8 cellular contexts compared by ENCODE assay signal in genomic region chr18:63844254-63844653, GRCh38. TPM values are rescaled to one million over a fixed set of nuclear protein-coding genes. Genes with fewer than 3 reads are reported as not detected.
DNase-seq lines count a peak whose midpoint lies in the region; ATAC-seq and TF ChIP-seq lines count a peak whose summit lies in the region.

No MANE protein-coding gene starts in this region.

- no peak overlapping the region for H3K4me3 ChIP-seq in WERI-Rb-1 (ENCODE audit: low read depth, low read length)

- DNase-seq in DMS53 treated with DMSO at 0.1 percent for 48 hours (lab: John Stamatoyannopoulos, UW; ENCODE audit: unreplicated experiment) (peak; percentile 77), LHCN-M2 (ENCODE audit: low read depth) (peak; percentile 51), WERI-Rb-1 (no peak), lung microvascular endothelial cell (ENCODE audit: low read depth in 2 of 2) (peak; percentile 12 to 41), cortex of kidney (lab: John Stamatoyannopoulos, UW) (no peak)
- DNase-seq in activated T-cell treated with anti-CD3 and anti-CD28 coated beads, Interleukin-2, amount 50 U/mL, for 24 hours = no peak
- DNase-seq in effector memory CD8-positive, alpha-beta T cell = no peak

- H3K4me3 Mint-ChIP-seq in activated T-cell treated with anti-CD3 and anti-CD28 coated beads, Interleukin-2, amount 50 U/mL, for 24 hours = no peak overlapping the region
- H3K4me3 Mint-ChIP-seq in effector memory CD8-positive, alpha-beta T cell = no peak overlapping the region

- no peaks in the 10 kb centered on the region for H3K9me3 ChIP-seq in WERI-Rb-1 (ENCODE audit: severe bottlenecking)

- H3K4me1 Mint-ChIP-seq in activated T-cell treated with anti-CD3 and anti-CD28 coated beads, Interleukin-2, amount 50 U/mL, for 24 hours (ENCODE audit: low read depth) = no peaks in the 10 kb centered on the region
- H3K4me1 Mint-ChIP-seq in effector memory CD8-positive, alpha-beta T cell (ENCODE audit: low read depth in 2 of 2) = no peaks in the 10 kb centered on the region

- H3K27ac Mint-ChIP-seq in activated T-cell treated with anti-CD3 and anti-CD28 coated beads, Interleukin-2, amount 50 U/mL, for 24 hours = no peak overlapping the region
- H3K27ac Mint-ChIP-seq in effector memory CD8-positive, alpha-beta T cell = no peak overlapping the region

- no peaks in the 10 kb centered on the region for H3K36me3 ChIP-seq in WERI-Rb-1

- peaks cover 16% of the 10 kb centered on the region for H3K27me3 Mint-ChIP-seq in activated T-cell treated with anti-CD3 and anti-CD28 coated beads, Interleukin-2, amount 50 U/mL, for 24 hours
- peaks cover 35 to 38% of the 10 kb centered on the region in 2 donors for H3K27me3 Mint-ChIP-seq in effector memory CD8-positive, alpha-beta T cell

- no peaks in the 10 kb centered on the region for H3K36me3 Mint-ChIP-seq in activated T-cell treated with anti-CD3 and anti-CD28 coated beads, Interleukin-2, amount 50 U/mL, for 24 hours (ENCODE audit: low read depth)
- no peaks in the 10 kb centered on the region for H3K36me3 Mint-ChIP-seq in effector memory CD8-positive, alpha-beta T cell (ENCODE audit: insufficient read depth)

- no peaks in the 10 kb centered on the region for H3K27me3 ChIP-seq in WERI-Rb-1 (ENCODE audit: insufficient read depth, low read depth, severe bottlenecking)

- H3K9me3 Mint-ChIP-seq in activated T-cell treated with anti-CD3 and anti-CD28 coated beads, Interleukin-2, amount 50 U/mL, for 24 hours = no peaks in the 10 kb centered on the region
- no peaks in the 10 kb centered on the region for H3K9me3 Mint-ChIP-seq in effector memory CD8-positive, alpha-beta T cell

- peak; percentile 45 for TF ChIP-seq CTCF in WERI-Rb-1 (IDR thresholded peaks at IDR 0.05; ENCODE audit: low read depth, low read length)

- no peak overlapping the region for H3K27ac ChIP-seq in WERI-Rb-1

- ATAC-seq in GM19463 (IDR thresholded peaks at IDR 0.05; ENCODE audit: unreplicated experiment) = peak; percentile 56
- ATAC-seq in effector memory CD8-positive, alpha-beta T cell (replicated peaks) = no peak

RNA-seq across cellular contexts. Expression of gene SERPINB2, which starts 43.3 kb away (rescaled TPM):
- 0.80 and 1.0 TPM in 2 replicates for total RNA-seq in LHCN-M2 (2014; rRNA removed)
- polyA plus RNA-seq in LHCN-M2 (2012) = 0.60 TPM
- 0.20 and 0.22 TPM in 2 replicates for total RNA-seq in lung microvascular endothelial cell

Comparison
In these comparisons a context has a peak if more than half of its experiments do, and no peak if none do; other contexts are left out.
1. DNase-seq: peak in DMS53 treated with DMSO at 0.1 percent for 48 hours (single experiment), LHCN-M2 (single experiment) and lung microvascular endothelial cell (2 of 2); none in WERI-Rb-1 (single experiment), activated T-cell treated with anti-CD3 and anti-CD28 coated beads, Interleukin-2, amount 50 U/mL, for 24 hours (single experiment), effector memory CD8-positive, alpha-beta T cell (0 of 3) and cortex of kidney (single experiment).